In the genomic region with DNA sequence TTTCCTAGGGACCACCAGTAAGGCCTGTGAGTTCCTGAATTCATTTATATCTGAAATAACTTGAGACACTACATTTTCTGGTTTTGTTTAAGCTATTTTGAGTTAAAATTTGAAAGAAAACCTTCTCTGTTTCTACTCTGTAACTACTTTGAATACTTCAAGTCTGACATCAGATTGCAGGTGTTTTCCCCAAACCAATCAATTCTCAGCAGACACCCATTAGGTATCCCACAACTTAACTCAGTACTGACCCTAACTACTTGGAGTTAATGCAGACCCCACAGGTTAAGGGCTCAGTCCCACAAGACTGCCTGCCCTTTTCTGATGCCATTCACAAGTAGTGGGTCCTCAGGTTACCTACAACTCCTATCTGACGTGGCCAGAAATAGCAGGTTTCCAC, we compare ENCODE assay signal across 18 cellular contexts.
DNase-seq lines count a peak whose midpoint lies in the region; ATAC-seq, FAIRE-seq and TF ChIP-seq lines count a peak whose summit lies in the region.
"Had no signal": no experiment of that assay in that cellular context is flagged by ENCODE, and none has a peak within 500 bp of the region (broad histone marks: within the 10 kb centered on the region; RNA-seq: fewer than 3 reads in every experiment).

No MANE protein-coding gene starts in this region.

- H3K4me1 ChIP-seq in KMS-11 (ENCODE audit: low read depth, poor library complexity, severe bottlenecking) (peaks cover 52% of the 10 kb centered on the region), GM12878 (ENCODE audit: control insufficient read depth, insufficient read depth, low read length) (no peaks in the 10 kb centered on the region)
- no peaks in the 10 kb centered on the region for H3K4me1 ChIP-seq in CD8-positive, alpha-beta T cell (ENCODE audit: insufficient read depth, low read length)
- H3K4me1 ChIP-seq: Caco-2 had no signal

- SMC1A ChIA-PET in GM12878 (lab: Charles Lee; ENCODE audit: uncharacterized antibody, unreplicated experiment), result no interaction called here

- peak; percentile 55 for ATAC-seq in HG02798 (IDR thresholded peaks at IDR 0.05; ENCODE audit: poor library complexity, unreplicated experiment)
- peak; percentile 31; the same call in 1 of the 3 replicates for ATAC-seq in GM12878
- no peak for ATAC-seq in omental fat pad (ENCODE audit: low FRiP score)
- no peak for ATAC-seq in CD8-positive, alpha-beta T cell
- ATAC-seq: K562 had no signal

- peak; percentile 21 for DNase-seq in GM12865 (ENCODE audit: low read depth)
- no peak for DNase-seq in GM12878 (ENCODE audit: low read depth, low spot score)
- DNase-seq in omental fat pad (ENCODE audit: low spot score), result no peak
- DNase-seq in NCI-H510A (lab: John Stamatoyannopoulos, UW), result no peak
- DNase-seq in CD8-positive, alpha-beta T cell, result no peak
- no peak for DNase-seq in HT-29 (ENCODE audit: low spot score)
- DNase-seq: Caco-2; CD8-positive, alpha-beta memory T cell; DMS 273 treated with DMSO at 0.1 percent for 48 hours; GM23248; H9; Kasumi-1 had no signal

- no peaks in the 10 kb centered on the region for H3K36me3 Mint-ChIP-seq in CD8-positive, alpha-beta T cell
- H3K36me3 Mint-ChIP-seq: CD14-positive monocyte; CD8-positive, alpha-beta memory T cell had no signal

- H3K27me3 ChIP-seq in KMS-11 (ENCODE audit: insufficient read depth, low read depth) (no peaks in the 10 kb centered on the region), GM12878 (replicated peaks in 1 of 2; ENCODE audit: control insufficient read depth in 2 of 2, insufficient read depth in 2 of 2, low read length in 1 of 2) (no peaks in the 10 kb centered on the region)
- H3K27me3 ChIP-seq in CD8-positive, alpha-beta T cell (ENCODE audit: insufficient read depth, low read length), result no peaks in the 10 kb centered on the region

- RAD21 ChIA-PET in GM12878 (lab: Charles Lee; ENCODE audit: unreplicated experiment), result no interaction called here

- H2AFZ ChIP-seq in KMS-11 (ENCODE audit: low read depth) (peak overlapping the region; percentile 36), GM12878 (ENCODE audit: control insufficient read depth, low read depth, low read length) (no peak overlapping the region)
- H2AFZ ChIP-seq: GM23248 had no signal

- no peaks in the 10 kb centered on the region for H3K27me3 Mint-ChIP-seq in CD8-positive, alpha-beta T cell (ENCODE audit: low read depth)
- H3K27me3 Mint-ChIP-seq: CD8-positive, alpha-beta memory T cell had no signal

- H3K79me2 ChIP-seq in KMS-11 (ENCODE audit: insufficient read depth, low read depth), result no peaks in the 10 kb centered on the region
- H3K79me2 ChIP-seq in GM12878 (ENCODE audit: control insufficient read depth, insufficient read depth, low read length), result no peaks in the 10 kb centered on the region

- TF ChIP-seq RAD21 in GM12878 (IDR thresholded peaks at IDR 0.05; ENCODE audit: insufficient read depth, low read depth, low read length), result no peak

- BruUV-seq in GM12878 (replicated peaks; lab: Mats Ljungman, UMichigan), result no TSS peak

- FAIRE-seq in GM12878 (lab: Jason Lieb, UNC), result no peak
- FAIRE-seq: GM12891, K562 had no signal

- H3K4me3 Mint-ChIP-seq in CD8-positive, alpha-beta T cell, result no peak overlapping the region
- H3K4me3 Mint-ChIP-seq: CD14-positive monocyte; CD8-positive, alpha-beta memory T cell; H9 had no signal

- H3K36me3 ChIP-seq in KMS-11 (ENCODE audit: insufficient read depth) (no peaks in the 10 kb centered on the region), GM12878 (ENCODE audit: control insufficient read depth in 2 of 2, insufficient read depth in 2 of 2, low read length in 1 of 2) (no peaks in the 10 kb centered on the region)
- no peaks in the 10 kb centered on the region for H3K36me3 ChIP-seq in CD8-positive, alpha-beta T cell (ENCODE audit: insufficient read depth, low read length)

- no peaks in the 10 kb centered on the region for H4K20me1 ChIP-seq in KMS-11 (ENCODE audit: insufficient read depth)
- no peaks in the 10 kb centered on the region for H4K20me1 ChIP-seq in GM12878 (ENCODE audit: control insufficient read depth, insufficient read depth)

- TF ChIP-seq EP300 in GM12878 (IDR thresholded peaks at IDR 0.05; ENCODE audit: borderline replicate concordance in 1 of 2, control insufficient read depth in 1 of 2, low read depth in 2 of 2, low read length in 2 of 2), result no peak

- in situ Hi-C loops in GM12878 (cut with MboI), result loop anchor here (25.0 kb wide), 1 partner anchor 111 kb away; no protein-coding TSS in a partner anchor

- TF ChIP-seq CTCF in GM12865 (IDR thresholded peaks at IDR 0.05; ENCODE audit: insufficient read depth, low read depth, low read length, missing control alignments) (no peak), KMS-11 (conservative IDR thresholded peaks at IDR 0.05; ENCODE audit: low read depth, low read length) (no peak), GM12878 (IDR thresholded peaks at IDR 0.05 in 2 of 3, conservative IDR thresholded peaks at IDR 0.05 in 1 of 3; ENCODE audit: control insufficient read depth in 2 of 3, extremely low read depth in 1 of 3, insufficient read depth in 1 of 3, low read depth in 3 of 3, low read length in 3 of 3) (no peak), omental fat pad (IDR thresholded peaks at IDR 0.05) (no peak)
- TF ChIP-seq CTCF in CD8-positive, alpha-beta T cell (IDR thresholded peaks at IDR 0.05), result no peak

- no peaks in the 10 kb centered on the region for H3K4me1 Mint-ChIP-seq in CD8-positive, alpha-beta T cell (ENCODE audit: low read depth)
- H3K4me1 Mint-ChIP-seq: CD14-positive monocyte; CD8-positive, alpha-beta memory T cell; H9 had no signal

- peak overlapping the region; percentile 25; the same call in 1 of the 2 replicates for H3K9ac ChIP-seq in KMS-11
- no peak overlapping the region for H3K9ac ChIP-seq in GM12878 (ENCODE audit: control insufficient read depth, insufficient read depth, low read length)
- H3K9ac ChIP-seq: GM23248 had no signal

- WGBS in GM12878 (ENCODE audit: insufficient coverage, insufficient replicate concordance, low lambda C conversion rate, missing lambda C conversion rate), result 6% methylated on average over 1 of the region's 1 CpG

- peaks cover 29% of the 10 kb centered on the region for H3K9me3 Mint-ChIP-seq in CD8-positive, alpha-beta T cell

- H3K4me2 ChIP-seq in KMS-11 (peak overlapping the region; percentile 57; the same call in 1 of the 2 replicates), GM12878 (ENCODE audit: control insufficient read depth, insufficient read depth) (no peak overlapping the region)

- intact Hi-C loops in GM12878 (cut with micrococcal nuclease; ENCODE audit: unreplicated experiment), result no loop called here
- intact Hi-C loops in CD8-positive, alpha-beta T cell (cut with DNase I, micrococcal nuclease), result no loop called here

- no peak for TF ChIP-seq POLR2A in GM12878 (IDR thresholded peaks at IDR 0.05; ENCODE audit: low read depth, low read length)

- no peaks in the 10 kb centered on the region; the same call in 1 of the 3 replicates for H3K9me3 ChIP-seq in GM12878 (replicated peaks; ENCODE audit: control insufficient read depth, insufficient read depth, low read length)
- H3K9me3 ChIP-seq in CD8-positive, alpha-beta T cell (ENCODE audit: low read length), result no peaks in the 10 kb centered on the region

- no peak overlapping the region for H3K27ac Mint-ChIP-seq in CD8-positive, alpha-beta T cell
- H3K27ac Mint-ChIP-seq: CD14-positive monocyte; CD8-positive, alpha-beta memory T cell; H9 had no signal

- CTCF ChIA-PET in GM12878 (lab: Yijun Ruan, JAX), result no interaction called here
- CTCF ChIA-PET in CD8-positive, alpha-beta T cell (lab: Charles Lee), result no interaction called here

- no peak overlapping the region for H3K4me3 ChIP-seq in GM12865 (ENCODE audit: low read depth, low read length)
- H3K4me3 ChIP-seq in KMS-11 (IDR thresholded peaks at IDR 0.05; ENCODE audit: insufficient read depth, low read depth, low read length), result no peak overlapping the region
- no peak overlapping the region for H3K4me3 ChIP-seq in GM12878
- no peak overlapping the region for H3K4me3 ChIP-seq in CD8-positive, alpha-beta T cell (ENCODE audit: low read depth, low read length)
- H3K4me3 ChIP-seq: GM23248, K562 had no signal

- POLR2A ChIA-PET in GM12878 (lab: Charles Lee), result no interaction called here
- POLR2A ChIA-PET in CD8-positive, alpha-beta T cell (lab: Charles Lee), result no interaction called here

- peak overlapping the region; percentile 81 for H3K27ac ChIP-seq in KMS-11
- peak overlapping the region; percentile 39 for H3K27ac ChIP-seq in GM12878 (ENCODE audit: control insufficient read depth, insufficient read depth)
- H3K27ac ChIP-seq in CD8-positive, alpha-beta T cell (ENCODE audit: low read depth, low read length), result no peak overlapping the region
- H3K27ac ChIP-seq: 22Rv1, GM23248 had no signal

TF ChIP-seq in GM12878, 131 proteins besides CTCF, POLR2A, EP300 and RAD21 (continues in another document):
- TF ChIP-seq NR2C2 (IDR thresholded peaks at IDR 0.05; ENCODE audit: borderline replicate concordance, control insufficient read depth, insufficient read length, low read depth) (no peak), PKNOX1 (IDR thresholded peaks at IDR 0.05) (no peak), TCF3 (IDR thresholded peaks at IDR 0.05; ENCODE audit: borderline replicate concordance, insufficient read depth, low read depth, low read length) (no peak), CEBPB (IDR thresholded peaks at IDR 0.05; ENCODE audit: borderline replicate concordance in 1 of 2, low read depth in 2 of 2, low read length in 2 of 2) (no peak), PML (IDR thresholded peaks at IDR 0.05; ENCODE audit: low read length) (no peak), GABPA (IDR thresholded peaks at IDR 0.05; ENCODE audit: low read depth) (no peak), BRCA1 (IDR thresholded peaks at IDR 0.05; ENCODE audit: low read depth, low read length) (no peak)

Comparison
In these comparisons a context has a peak if more than half of its experiments do, and no peak if none do; other contexts are left out.
1. ATAC-seq: peak in HG02798 (single experiment) and GM12878 (single experiment); none in omental fat pad (single experiment) and CD8-positive, alpha-beta T cell (single experiment).